Comparison of ENCODE assay signal across 8 cellular contexts in genomic region chr21:33642896-33643657, GRCh38. TPM values are rescaled to one million over a fixed set of nuclear protein-coding genes. Genes with fewer than 3 reads are reported as not detected.
A peak's percentile ranks its signal among the peaks of the same experiment; 100 is the strongest.
DNase-seq lines count a peak whose midpoint lies in the region; ATAC-seq and TF ChIP-seq lines count a peak whose summit lies in the region.

No MANE protein-coding gene starts in this region.

- no peaks in the 10 kb centered on the region for H3K9me3 Mint-ChIP-seq in stimulated activated naive CD8-positive, alpha-beta T cell treated with anti-CD3 and anti-CD28 coated beads, Interleukin-15, amount 100 ng/mL, for 72 hours

- H3K27ac ChIP-seq in C4-2B (peak overlapping the region; percentile 81), HEK293 (ENCODE audit: extremely low read depth, low read depth, low read length) (peak overlapping the region; percentile 79), duodenal mucosa (ENCODE audit: low read depth, low read length) (peak overlapping the region; percentile 65), liver (ENCODE audit: low read depth in 1 of 2, low read length in 2 of 2) (peak overlapping the region; percentile 92 to 93)

- peak; percentile 25 to 32 for DNase-seq in stimulated activated naive CD8-positive, alpha-beta T cell treated with anti-CD3 and anti-CD28 coated beads, Interleukin-15, amount 100 ng/mL, for 72 hours
- no peak for DNase-seq in mucosa of gallbladder (ENCODE audit: low spot score)

- peak; percentile 12 to 23 for TF ChIP-seq RAD21 in liver (IDR thresholded peaks at IDR 0.05)

- peaks cover 10% of the 10 kb centered on the region for H3K4me1 Mint-ChIP-seq in stimulated activated naive CD8-positive, alpha-beta T cell treated with anti-CD3 and anti-CD28 coated beads, Interleukin-15, amount 100 ng/mL, for 72 hours

- TF ChIP-seq CTCF in C4-2B (conservative IDR thresholded peaks at IDR 0.05) (no peak), HEK293 (tag by site-specific recombination; IDR thresholded peaks at IDR 0.05) (no peak), WI38 (IDR thresholded peaks at IDR 0.05; ENCODE audit: low read depth, low read length) (no peak), liver (IDR thresholded peaks at IDR 0.05; ENCODE audit: low read depth, low read length, missing input control) (no peak)

- H3K9me3 ChIP-seq in HEK293 (ENCODE audit: control insufficient read depth, insufficient read depth, low read depth, low read length) (no peaks in the 10 kb centered on the region), duodenal mucosa (ENCODE audit: control insufficient read depth in 1 of 2, low read length in 2 of 2) (no peaks in the 10 kb centered on the region), liver (ENCODE audit: control insufficient read depth in 4 of 4, low read length in 3 of 4) (no peaks in the 10 kb centered on the region)

- H3K9ac ChIP-seq in duodenal mucosa (ENCODE audit: low read depth in 1 of 2, low read length in 2 of 2) (peak overlapping the region; percentile 57 to 61), liver (ENCODE audit: low read depth in 1 of 2, low read length in 2 of 2) (peak overlapping the region; percentile 74 to 91)

- CTCF ChIA-PET in HEK293 (lab: Yijun Ruan, JAX), result no interaction called here

- peaks cover 21% of the 10 kb centered on the region for H3K27me3 Mint-ChIP-seq in stimulated activated naive CD8-positive, alpha-beta T cell treated with anti-CD3 and anti-CD28 coated beads, Interleukin-15, amount 100 ng/mL, for 72 hours

- peaks cover 0 to 4% of the 10 kb centered on the region in 2 experiments; a peak in 1 of 3 replicates for H3K36me3 ChIP-seq in HEK293 (ENCODE audit: control insufficient read depth in 2 of 2, insufficient read depth in 1 of 2, low read length in 2 of 2)
- H3K36me3 ChIP-seq in duodenal mucosa (ENCODE audit: control insufficient read depth in 1 of 2, insufficient read depth in 2 of 2, low read length in 2 of 2), result no peaks in the 10 kb centered on the region
- no peaks in the 10 kb centered on the region for H3K36me3 ChIP-seq in liver (ENCODE audit: control insufficient read depth in 4 of 4, insufficient read depth in 3 of 4, low read depth in 1 of 4, low read length in 3 of 4)

- H3K27me3 ChIP-seq in duodenal mucosa (ENCODE audit: control insufficient read depth in 1 of 2, insufficient read depth in 2 of 2, low read length in 2 of 2), result no peaks in the 10 kb centered on the region
- no peaks in the 10 kb centered on the region for H3K27me3 ChIP-seq in liver (ENCODE audit: control insufficient read depth in 4 of 4, insufficient read depth in 4 of 4, low read length in 3 of 4)

- peak overlapping the region; percentile 78 to 85 for H3K4me3 Mint-ChIP-seq in stimulated activated naive CD8-positive, alpha-beta T cell treated with anti-CD3 and anti-CD28 coated beads, Interleukin-15, amount 100 ng/mL, for 72 hours

- H3K27ac Mint-ChIP-seq in stimulated activated naive CD8-positive, alpha-beta T cell treated with anti-CD3 and anti-CD28 coated beads, Interleukin-15, amount 100 ng/mL, for 72 hours, result no peak overlapping the region

- POLR2A ChIA-PET in HEK293 (lab: Yijun Ruan, JAX), result interaction anchor here (1.0 kb wide), 4 partner anchors 8 to 259 kb away, joined by 3 to 6 read pairs (median 4); partner anchors contain the start of gene DONSON

- under 1% methylated on average over 78 of the region's 78 CpGs for WGBS in liver

- peak overlapping the region; percentile 62 for H3K4me3 ChIP-seq in HEK293 (ENCODE audit: low read depth, low read length)
- peak overlapping the region; percentile 64 for H3K4me3 ChIP-seq in WI38 (ENCODE audit: low read depth, low read length)
- peak overlapping the region; percentile 90 to 98 for H3K4me3 ChIP-seq in duodenal mucosa (ENCODE audit: low read depth in 1 of 2, low read length in 2 of 2)
- peak overlapping the region; percentile 65 to 98 (median 97) for H3K4me3 ChIP-seq in liver (ENCODE audit: low read depth in 1 of 3, low read length in 3 of 3)

- no peak for ATAC-seq in stimulated activated naive CD8-positive, alpha-beta T cell treated with anti-CD3 and anti-CD28 coated beads, Interleukin-15, amount 100 ng/mL, for 72 hours
- ATAC-seq in GM18858 (IDR thresholded peaks at IDR 0.05; ENCODE audit: unreplicated experiment), result no peak

- peaks cover 13% of the 10 kb centered on the region for H3K4me1 ChIP-seq in HEK293 (ENCODE audit: control insufficient read depth, insufficient read depth, low read length)
- H3K4me1 ChIP-seq in duodenal mucosa (ENCODE audit: control insufficient read depth in 1 of 2, insufficient read depth in 2 of 2, low read length in 2 of 2), result peaks cover 24 to 26% of the 10 kb centered on the region in 2 donors
- peaks cover 8 to 29% (median 23%) of the 10 kb centered on the region in 4 donors for H3K4me1 ChIP-seq in liver (ENCODE audit: control insufficient read depth in 4 of 4, insufficient read depth in 4 of 4, low read length in 3 of 4)

TF ChIP-seq in HEK293, 187 proteins besides CTCF, POLR2A, EP300 and RAD21 (continues in another document):
- TF ChIP-seq BCL11B (tag by site-specific recombination; IDR thresholded peaks at IDR 0.05; ENCODE audit: low read depth) (no peak), ZBTB20 (tag by site-specific recombination; IDR thresholded peaks at IDR 0.05) (peak; percentile 68), MZF1 (tag by site-specific recombination; IDR thresholded peaks at IDR 0.05; ENCODE audit: borderline replicate concordance) (0 out of 2 replicates have a peak, but pooled peaks have one; percentile 13), ZBTB17 (tag by site-specific recombination; IDR thresholded peaks at IDR 0.05) (peak; percentile 70; the same call in 1 of the 2 replicates), ZBTB49 (tag by site-specific recombination; IDR thresholded peaks at IDR 0.05; ENCODE audit: low read depth) (no peak)

TF ChIP-seq in liver, 16 proteins besides CTCF, POLR2A, EP300 and RAD21 (continues in another document):
- TF ChIP-seq MAX (IDR thresholded peaks at IDR 0.05) (no peak), TAF1 (conservative IDR thresholded peaks at IDR 0.05) (no peak), RXRA (IDR thresholded peaks at IDR 0.05) (no peak), FOXA1 (IDR thresholded peaks at IDR 0.05) (no peak), GABPA (IDR thresholded peaks at IDR 0.05 in 1 of 2, conservative IDR thresholded peaks at IDR 0.05 in 1 of 2) (no peak), YY1 (IDR thresholded peaks at IDR 0.05) (no peak), HNF4A (conservative IDR thresholded peaks at IDR 0.05) (no peak), FOXA2 (IDR thresholded peaks at IDR 0.05) (no peak), JUND (IDR thresholded peaks at IDR 0.05) (no peak), SP1 (IDR thresholded peaks at IDR 0.05) (no peak), NR2F2 (IDR thresholded peaks at IDR 0.05) (no peak), EGR1 (IDR thresholded peaks at IDR 0.05; ENCODE audit: low read depth in 2 of 2) (no peak), HNF4G (IDR thresholded peaks at IDR 0.05) (no peak)
- TF ChIP-seq, protein P1, sequence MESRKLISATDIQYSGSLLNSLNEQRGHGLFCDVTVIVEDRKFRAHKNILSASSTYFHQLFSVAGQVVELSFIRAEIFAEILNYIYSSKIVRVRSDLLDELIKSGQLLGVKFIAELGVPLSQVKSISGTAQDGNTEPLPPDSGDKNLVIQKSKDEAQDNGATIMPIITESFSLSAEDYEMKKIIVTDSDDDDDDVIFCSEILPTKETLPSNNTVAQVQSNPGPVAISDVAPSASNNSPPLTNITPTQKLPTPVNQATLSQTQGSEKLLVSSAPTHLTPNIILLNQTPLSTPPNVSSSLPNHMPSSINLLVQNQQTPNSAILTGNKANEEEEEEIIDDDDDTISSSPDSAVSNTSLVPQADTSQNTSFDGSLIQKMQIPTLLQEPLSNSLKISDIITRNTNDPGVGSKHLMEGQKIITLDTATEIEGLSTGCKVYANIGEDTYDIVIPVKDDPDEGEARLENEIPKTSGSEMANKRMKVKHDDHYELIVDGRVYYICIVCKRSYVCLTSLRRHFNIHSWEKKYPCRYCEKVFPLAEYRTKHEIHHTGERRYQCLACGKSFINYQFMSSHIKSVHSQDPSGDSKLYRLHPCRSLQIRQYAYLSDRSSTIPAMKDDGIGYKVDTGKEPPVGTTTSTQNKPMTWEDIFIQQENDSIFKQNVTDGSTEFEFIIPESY (IDR thresholded peaks at IDR 0.05), result no peak
- TF ChIP-seq, protein P2, sequence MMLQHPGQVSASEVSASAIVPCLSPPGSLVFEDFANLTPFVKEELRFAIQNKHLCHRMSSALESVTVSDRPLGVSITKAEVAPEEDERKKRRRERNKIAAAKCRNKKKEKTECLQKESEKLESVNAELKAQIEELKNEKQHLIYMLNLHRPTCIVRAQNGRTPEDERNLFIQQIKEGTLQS (IDR thresholded peaks at IDR 0.05), result no peak

RNA-seq across cellular contexts. Expression of gene ITSN1, which starts 0.8 kb away (rescaled TPM):
- total RNA-seq in liver (100 to 1,000 TPM in 1 of 2 donors, 10 to 100 TPM in 1; 52.0 to 112 TPM), mucosa of gallbladder (48.0 TPM)
- 10 to 100 TPM; 20.3 to 28.3 TPM for polyA plus RNA-seq in liver

RNA-seq across cellular contexts. Expression of gene CRYZL1, which starts 1.5 kb away (rescaled TPM):
- total RNA-seq in liver (10 to 100 TPM in 1 of 2 donors, 1 to 10 TPM in 1; 8.3 to 14.7 TPM), mucosa of gallbladder (29.1 TPM)
- polyA plus RNA-seq in liver, result 10 to 100 TPM in 1 of 2 donors, 1 to 10 TPM in 1; 6.8 to 18.1 TPM

RNA-seq across cellular contexts. Expression of gene DONSON, which starts 54.6 kb away (rescaled TPM):
- total RNA-seq in liver, result 10 to 100 TPM in 1 of 2 donors, 1 to 10 TPM in 1; 9.9 to 22.6 TPM
- 1 to 10 TPM; 4.8 to 6.8 TPM for polyA plus RNA-seq in liver
- total RNA-seq in mucosa of gallbladder, result 10.1 TPM
